8 cellular contexts compared by ENCODE assay signal in genomic region chr14:67619446-67620216, GRCh38. TPM values are rescaled to one million over a fixed set of nuclear protein-coding genes. Genes with fewer than 3 reads are reported as not detected.
DNase-seq lines count a peak whose midpoint lies in the region; ATAC-seq and TF ChIP-seq lines count a peak whose summit lies in the region.

Gene ARG2 (plus strand): TSS chr14:67619920. CDS start chr14:67619978, 58 bp downstream.

- H3K4me1 Mint-ChIP-seq in activated T-helper 17 cell treated with anti-CD3 and anti-CD28 coated beads, Interleukin-2, amount 50 U/mL, for 72 hours, result peaks cover 4% of the 10 kb centered on the region
- peaks cover 7 to 37% (median 30%) of the 10 kb centered on the region in 4 donors for H3K4me1 Mint-ChIP-seq in naive thymus-derived CD8-positive, alpha-beta T cell

- H3K36me3 ChIP-seq in DND-41 (ENCODE audit: insufficient read depth, low read length), result no peaks in the 10 kb centered on the region
- H3K36me3 ChIP-seq in GM23248 (ENCODE audit: low read depth), result no peaks in the 10 kb centered on the region

- in situ Hi-C loops in GM23248 (cut with MboI), result no loop called here

- H3K9me3 Mint-ChIP-seq in activated T-helper 17 cell treated with anti-CD3 and anti-CD28 coated beads, Interleukin-2, amount 50 U/mL, for 72 hours, result no peaks in the 10 kb centered on the region
- H3K9me3 Mint-ChIP-seq in naive thymus-derived CD8-positive, alpha-beta T cell, result no peaks in the 10 kb centered on the region

- H3K9ac ChIP-seq in DND-41 (ENCODE audit: low read depth, low read length), result peak within 1 kb of the TSS; percentile 61
- H3K9ac ChIP-seq in GM23248, result peak within 1 kb of the TSS; percentile 77

- H3K36me3 Mint-ChIP-seq in activated T-helper 17 cell treated with anti-CD3 and anti-CD28 coated beads, Interleukin-2, amount 50 U/mL, for 72 hours (ENCODE audit: low read depth), result peaks cover 41% of the 10 kb centered on the region
- H3K36me3 Mint-ChIP-seq in naive thymus-derived CD8-positive, alpha-beta T cell, result no peaks in the 10 kb centered on the region

- H3K4me3 Mint-ChIP-seq in activated T-helper 17 cell treated with anti-CD3 and anti-CD28 coated beads, Interleukin-2, amount 50 U/mL, for 72 hours, result peak within 1 kb of the TSS; percentile 90
- peak within 1 kb of the TSS; percentile 82 to 95 (median 91) for H3K4me3 Mint-ChIP-seq in naive thymus-derived CD8-positive, alpha-beta T cell

- DNase-seq in DND-41 (peak; percentile 83), GM23248 (peak; percentile 99), Kasumi-1 (lab: John Stamatoyannopoulos, UW) (peak; percentile 77 to 83), RKO (ENCODE audit: low spot score) (peak; percentile 96), fibroblast of mammary gland (ENCODE audit: low read depth) (peak; percentile 89)
- DNase-seq in naive thymus-derived CD8-positive, alpha-beta T cell, result peak; percentile 93 to 98 (median 96)
- peak; percentile 88 to 97 (median 93) for DNase-seq in stimulated activated naive CD4-positive, alpha-beta T cell (lab: John Stamatoyannopoulos, UW)

- POLR2A ChIA-PET in naive thymus-derived CD8-positive, alpha-beta T cell (lab: Charles Lee), result interaction anchor here (1.0 to 3.1 kb wide), 5 partner anchors 20 to 85 kb away, joined by 4 to 27 read pairs (median 5); partner anchors contain the start of genes PIGH and RDH11

- no peaks in the 10 kb centered on the region for H3K27me3 ChIP-seq in DND-41 (ENCODE audit: insufficient read depth, low read length, poor library complexity)
- no peaks in the 10 kb centered on the region for H3K27me3 ChIP-seq in GM23248 (replicated peaks; ENCODE audit: insufficient read depth)

- peaks cover 30% of the 10 kb centered on the region for H3F3A ChIP-seq in GM23248 (ENCODE audit: insufficient read depth)

- no peaks in the 10 kb centered on the region for H3K9me3 ChIP-seq in DND-41 (ENCODE audit: insufficient read depth, low read length, severe bottlenecking)
- no peaks in the 10 kb centered on the region for H3K9me3 ChIP-seq in GM23248 (ENCODE audit: low read depth)

- H3K4me1 ChIP-seq in DND-41 (ENCODE audit: insufficient read depth, low read length) (peaks cover 38% of the 10 kb centered on the region), GM23248 (ENCODE audit: insufficient read depth) (peaks cover 17% of the 10 kb centered on the region)

- peaks cover 4% of the 10 kb centered on the region for H3K27me3 Mint-ChIP-seq in activated T-helper 17 cell treated with anti-CD3 and anti-CD28 coated beads, Interleukin-2, amount 50 U/mL, for 72 hours
- peaks cover 0 to 1% (median 0%) of the 10 kb centered on the region in 5 donors for H3K27me3 Mint-ChIP-seq in naive thymus-derived CD8-positive, alpha-beta T cell

- H3K79me2 ChIP-seq in DND-41 (ENCODE audit: insufficient read depth, low read length) (no peaks in the 10 kb centered on the region), GM23248 (ENCODE audit: insufficient read depth) (no peaks in the 10 kb centered on the region)

- H3K4me3 ChIP-seq in DND-41 (ENCODE audit: low read depth in 1 of 2, low read length in 2 of 2) (peak within 1 kb of the TSS; percentile 56 to 93), GM23248 (peak within 1 kb of the TSS; percentile 82), fibroblast of mammary gland (ENCODE audit: control insufficient read depth, low read depth, low read length) (peak within 1 kb of the TSS; percentile 66)

- H3K27ac Mint-ChIP-seq in activated T-helper 17 cell treated with anti-CD3 and anti-CD28 coated beads, Interleukin-2, amount 50 U/mL, for 72 hours, result peak within 1 kb of the TSS; percentile 92
- H3K27ac Mint-ChIP-seq in naive thymus-derived CD8-positive, alpha-beta T cell, result peak within 1 kb of the TSS; percentile 69 to 99 (median 96)

- TF ChIP-seq CTCF in DND-41 (IDR thresholded peaks at IDR 0.05; ENCODE audit: borderline replicate concordance, extremely low read depth, low read length, poor library complexity, severe bottlenecking), result peak; percentile 16
- TF ChIP-seq CTCF in fibroblast of mammary gland (conservative IDR thresholded peaks at IDR 0.05; ENCODE audit: control insufficient read depth, insufficient read depth, low read depth, low read length), result no peak

- no peaks in the 10 kb centered on the region for H4K20me1 ChIP-seq in DND-41 (ENCODE audit: insufficient read depth, low read length)
- H4K20me1 ChIP-seq in GM23248 (ENCODE audit: insufficient read depth), result no peaks in the 10 kb centered on the region

- H3K4me2 ChIP-seq in DND-41 (ENCODE audit: insufficient read depth, low read length), result peak within 1 kb of the TSS; percentile 100
- peak within 1 kb of the TSS; percentile 93 for H3K4me2 ChIP-seq in GM23248 (ENCODE audit: unreplicated experiment)

- WGBS in GM23248 (ENCODE audit: low coverage in 1 of 2, low lambda C conversion rate in 2 of 2, missing lambda C conversion rate in 2 of 2), 2 experiments, result 2 to 3% methylated on average over 46 to 59 of the region's 62 CpGs

- no peak within 1 kb of the TSS for H3K27ac ChIP-seq in DND-41 (ENCODE audit: low read length)
- H3K27ac ChIP-seq in GM23248, result peak within 1 kb of the TSS; percentile 63

- peak within 1 kb of the TSS; percentile 99 for H2AFZ ChIP-seq in DND-41 (ENCODE audit: low read depth, low read length)
- H2AFZ ChIP-seq in GM23248, result peak within 1 kb of the TSS; percentile 96

- ATAC-seq in DND-41 (ENCODE audit: insufficient read depth, low read depth), result peak; percentile 80
- peak; percentile 94 for ATAC-seq in activated T-helper 17 cell treated with anti-CD3 and anti-CD28 coated beads, Interleukin-2, amount 50 U/mL, for 72 hours (replicated peaks)
- peak; percentile 87 to 90 for ATAC-seq in naive thymus-derived CD8-positive, alpha-beta T cell

- no peaks in the 10 kb centered on the region for H3K9me2 ChIP-seq in GM23248 (ENCODE audit: insufficient read depth)

RNA-seq across cellular contexts. Expression of gene ARG2, which starts in this region (rescaled TPM):
- 6.3 and 8.2 TPM in 2 replicates for total RNA-seq in GM23248 (2014; rRNA removed; shearing (Covaris generic))
- polyA plus RNA-seq in GM23248 (2016; fragmentation: Nextera tagmentation; extraction: Ambion mirVana), result 5.6 and 5.8 TPM in 2 replicates
- 10 to 100 TPM; 14.3 to 64.7 TPM for total RNA-seq in activated T-helper 17 cell treated with anti-CD3 and anti-CD28 coated beads, Interleukin-2, amount 50 U/mL, for 72 hours
- total RNA-seq in naive thymus-derived CD8-positive, alpha-beta T cell, result 1 to 10 TPM in 1 of 2 experiments, under 1 TPM in 1; 0.78 to 1.1 TPM
- under 1 TPM in 2 of 3 donors, not detected in 1; 0.32 to 0.88 TPM for polyA plus RNA-seq in naive thymus-derived CD8-positive, alpha-beta T cell
